ENCODE assay signal across 7 cellular contexts in genomic region chr22:40635940-40636379, GRCh38. TPM values are rescaled to one million over a fixed set of nuclear protein-coding genes. Genes with fewer than 3 reads are reported as not detected.
A peak's percentile ranks its signal among the peaks of the same experiment; 100 is the strongest.
DNase-seq lines count a peak whose midpoint lies in the region; ATAC-seq and TF ChIP-seq lines count a peak whose summit lies in the region.

No MANE protein-coding gene starts in this region.

- H3K4me3 Mint-ChIP-seq in activated CD4-positive, alpha-beta memory T cell treated with anti-CD3 and anti-CD28 coated beads for 36 hours = peak overlapping the region; percentile 91
- H3K4me3 Mint-ChIP-seq in glutamatergic neuron (ENCODE audit: unreplicated experiment) = peak overlapping the region; percentile 93

- 1% methylated on average over 31 of the region's 31 CpGs for WGBS in sigmoid colon, 2 donors

- peaks cover 46% of the 10 kb centered on the region for H3K4me1 Mint-ChIP-seq in activated CD4-positive, alpha-beta memory T cell treated with anti-CD3 and anti-CD28 coated beads for 36 hours (ENCODE audit: low read depth)
- H3K4me1 Mint-ChIP-seq in glutamatergic neuron (ENCODE audit: low read depth, unreplicated experiment) = peaks cover 18% of the 10 kb centered on the region

- TF ChIP-seq POLR2A in sigmoid colon (IDR thresholded peaks at IDR 0.05) = no peak

- intact Hi-C loops in activated CD4-positive, alpha-beta memory T cell treated with anti-CD3 and anti-CD28 coated beads for 36 hours (cut with micrococcal nuclease) = loop anchor here (2.0 to 5.0 kb wide), 4 partner anchors 57 to 221 kb away; partner anchors contain the start of genes ST13 and XPNPEP3
- intact Hi-C loops in sigmoid colon (cut with DNase I) = loop anchor here (5.0 kb wide), 2 partner anchors 129 to 264 kb away; partner anchors contain the start of gene SGSM3

- no peaks in the 10 kb centered on the region for H3K9me3 ChIP-seq in sigmoid colon

- no peaks in the 10 kb centered on the region for H3K27me3 Mint-ChIP-seq in activated CD4-positive, alpha-beta memory T cell treated with anti-CD3 and anti-CD28 coated beads for 36 hours
- H3K27me3 Mint-ChIP-seq in glutamatergic neuron (ENCODE audit: unreplicated experiment) = peaks cover 8% of the 10 kb centered on the region

- no peak overlapping the region for H3K27ac Mint-ChIP-seq in activated CD4-positive, alpha-beta memory T cell treated with anti-CD3 and anti-CD28 coated beads for 36 hours
- peak overlapping the region; percentile 86 for H3K27ac Mint-ChIP-seq in glutamatergic neuron (ENCODE audit: unreplicated experiment)

- CTCF ChIA-PET in activated CD4-positive, alpha-beta memory T cell treated with anti-CD3 and anti-CD28 coated beads for 36 hours (lab: Charles Lee) = interaction anchor here (0.7 to 3.1 kb wide), 4 partner anchors 10 to 263 kb away, joined by 3 to 29 read pairs (median 8); no protein-coding TSS in a partner anchor

- no peaks in the 10 kb centered on the region for H3K9me3 Mint-ChIP-seq in activated CD4-positive, alpha-beta memory T cell treated with anti-CD3 and anti-CD28 coated beads for 36 hours
- peaks cover 6% of the 10 kb centered on the region for H3K9me3 Mint-ChIP-seq in glutamatergic neuron (ENCODE audit: unreplicated experiment)

- H3K4me3 ChIP-seq in sigmoid colon = peak overlapping the region; percentile 86 to 95 (median 90)

- no peaks in the 10 kb centered on the region for H3K27me3 ChIP-seq in sigmoid colon

- no peak for TF ChIP-seq EP300 in sigmoid colon (IDR thresholded peaks at IDR 0.05)

- peaks cover 2% of the 10 kb centered on the region for H3K36me3 Mint-ChIP-seq in activated CD4-positive, alpha-beta memory T cell treated with anti-CD3 and anti-CD28 coated beads for 36 hours
- H3K36me3 Mint-ChIP-seq in glutamatergic neuron (ENCODE audit: unreplicated experiment) = no peaks in the 10 kb centered on the region

- TF ChIP-seq CTCF in glutamatergic neuron (IDR thresholded peaks at IDR 0.05; ENCODE audit: partially characterized antibody, unreplicated experiment) (no peak), sigmoid colon (IDR thresholded peaks at IDR 0.05) (no peak)

- POLR2A ChIA-PET in activated CD4-positive, alpha-beta memory T cell treated with anti-CD3 and anti-CD28 coated beads for 36 hours (lab: Charles Lee) = interaction anchor here (1.0 to 1.7 kb wide), 4 partner anchors 16 to 200 kb away, joined by 3 to 9 read pairs (median 4); no protein-coding TSS in a partner anchor

- ATAC-seq in GM19324 (IDR thresholded peaks at IDR 0.05; ENCODE audit: low FRiP score, unreplicated experiment) (peak; percentile 25), HG02981 (IDR thresholded peaks at IDR 0.05; ENCODE audit: unreplicated experiment) (peak; percentile 23)

- peak; percentile 24 for DNase-seq in activated CD4-positive, alpha-beta memory T cell treated with anti-CD3 and anti-CD28 coated beads for 36 hours
- no peak for DNase-seq in glutamatergic neuron
- peak; percentile 71 for DNase-seq in sigmoid colon
- no peak for DNase-seq in NCI-H345 (lab: John Stamatoyannopoulos, UW)
- no peak for DNase-seq in NCI-H1092 (lab: John Stamatoyannopoulos, UW)

- no peaks in the 10 kb centered on the region for H3K36me3 ChIP-seq in sigmoid colon

- H3K27ac ChIP-seq in sigmoid colon = peak overlapping the region; percentile 85 to 95 (median 92)

- H3K4me1 ChIP-seq in sigmoid colon = peaks cover 0 to 47% (median 38%) of the 10 kb centered on the region in 4 donors

RNA-seq across cellular contexts. Expression of gene MRTFA, which starts 0.6 kb away (rescaled TPM):
- total RNA-seq in activated CD4-positive, alpha-beta memory T cell treated with anti-CD3 and anti-CD28 coated beads for 36 hours = 10 to 100 TPM; 44.1 to 45.5 TPM
- 91.7 TPM for total RNA-seq in glutamatergic neuron (ENCODE audit: unreplicated experiment)
- 100 to 1,000 TPM in 1 of 4 donors, 10 to 100 TPM in 3; 19.6 to 104 (median 72.1) TPM for total RNA-seq in sigmoid colon
- polyA plus RNA-seq in sigmoid colon = 10 to 100 TPM; 10.8 to 29.2 (median 10.9) TPM

RNA-seq across cellular contexts. Expression of gene MCHR1, which starts 43.3 kb away (rescaled TPM):
- not detected for total RNA-seq in activated CD4-positive, alpha-beta memory T cell treated with anti-CD3 and anti-CD28 coated beads for 36 hours
- total RNA-seq in glutamatergic neuron (ENCODE audit: unreplicated experiment) = 1.7 TPM
- under 1 TPM in 1 of 4 donors, not detected in 3; 0.28 TPM for total RNA-seq in sigmoid colon
- under 1 TPM in 2 of 3 donors, not detected in 1; 0.44 to 0.60 TPM for polyA plus RNA-seq in sigmoid colon

Comparison
In these comparisons a context has a peak if more than half of its experiments do, and no peak if none do; other contexts are left out.
1. DNase-seq: peak in activated CD4-positive, alpha-beta memory T cell treated with anti-CD3 and anti-CD28 coated beads for 36 hours (single experiment) and sigmoid colon (single experiment); none in glutamatergic neuron (single experiment), NCI-H345 (single experiment) and NCI-H1092 (single experiment).